In genomic region chr5:37859805-37860204, GRCh38 we compare ENCODE assay signal across 12 cellular contexts.
DNase-seq lines count a peak whose midpoint lies in the region; ATAC-seq and TF ChIP-seq lines count a peak whose summit lies in the region.
"Had no signal": no experiment of that assay in that cellular context is flagged by ENCODE, and none has a peak within 500 bp of the region (broad histone marks: within the 10 kb centered on the region; RNA-seq: fewer than 3 reads in every experiment).

No MANE protein-coding gene starts in this region.

- H3K4me3 ChIP-seq in OCI-LY3 (ENCODE audit: low read length) = peak overlapping the region; percentile 27

- H3K27me3 ChIP-seq in OCI-LY3 (ENCODE audit: low read depth, low read length) = no peaks in the 10 kb centered on the region; the same call in 1 of the 2 replicates

- H3K36me3 ChIP-seq in OCI-LY3 (replicated peaks; ENCODE audit: low read depth, low read length) = no peaks in the 10 kb centered on the region

- peak overlapping the region; percentile 63 for H3K4me2 ChIP-seq in OCI-LY3 (ENCODE audit: low read length)

- no peak overlapping the region for H2AFZ ChIP-seq in OCI-LY3 (ENCODE audit: low read depth, low read length)

- TF ChIP-seq CTCF in OCI-LY3 (IDR thresholded peaks at IDR 0.05; ENCODE audit: low read depth, low read length) = no peak

- H4K20me1 ChIP-seq in OCI-LY3 (ENCODE audit: insufficient read depth, low read length) = no peaks in the 10 kb centered on the region

- H3K9me3 ChIP-seq in OCI-LY3 (ENCODE audit: insufficient read depth, low read length) = no peaks in the 10 kb centered on the region

- peaks cover 47% of the 10 kb centered on the region for H3K4me1 ChIP-seq in OCI-LY3 (ENCODE audit: low read length)

- H3K79me2 ChIP-seq in OCI-LY3 (ENCODE audit: low read length) = no peaks in the 10 kb centered on the region

- peak overlapping the region; percentile 23; the same call in 1 of the 2 replicates for H3K27ac ChIP-seq in OCI-LY3 (ENCODE audit: low read length)
- H3K27ac ChIP-seq: epithelial cell of prostate had no signal

- ATAC-seq in GM18508 (IDR thresholded peaks at IDR 0.05; ENCODE audit: insufficient read depth, unreplicated experiment) (peak; percentile 99), GM21526 (IDR thresholded peaks at IDR 0.05; ENCODE audit: low FRiP score, unreplicated experiment) (peak; percentile 97), HG03135 (IDR thresholded peaks at IDR 0.05; ENCODE audit: unreplicated experiment) (peak; percentile 91)

- DNase-seq in NCI-H748 treated with DMSO at 0.1 percent for 48 hours (lab: John Stamatoyannopoulos, UW) (no peak), hypothalamus (lab: John Stamatoyannopoulos, UW) (no peak), SW 1271 (lab: John Stamatoyannopoulos, UW) (no peak), NCI-H187 treated with DMSO at 0.1 percent for 48 hours (lab: John Stamatoyannopoulos, UW) (no peak)
- DNase-seq: activated CD4-positive, alpha-beta T cell treated with anti-CD3 and anti-CD28 coated beads, Interleukin-2, amount 50 U/mL, for 1 hour; CD4-positive, alpha-beta memory T cell; posterior cingulate gyrus had no signal

- no peak overlapping the region for H3K9ac ChIP-seq in OCI-LY3 (ENCODE audit: low read length)
